16 cellular contexts compared by ENCODE assay signal in genomic region chr10:16856567-16856966, GRCh38. TPM values are rescaled to one million over a fixed set of nuclear protein-coding genes. Genes with fewer than 3 reads are reported as not detected.
DNase-seq lines count a peak whose midpoint lies in the region; ATAC-seq and TF ChIP-seq lines count a peak whose summit lies in the region.
"Had no signal": no experiment of that assay in that cellular context is flagged by ENCODE, and none has a peak within 500 bp of the region (broad histone marks: within the 10 kb centered on the region; RNA-seq: fewer than 3 reads in every experiment).

No MANE protein-coding gene starts in this region.

- DNase-seq in DMS153 (lab: John Stamatoyannopoulos, UW) (peak; percentile 16), DMS153 treated with DMSO at 0.1 percent for 48 hours (lab: John Stamatoyannopoulos, UW; ENCODE audit: unreplicated experiment) (no peak), SK-N-SH (peak; percentile 49), fibroblast of mammary gland (ENCODE audit: low read depth) (peak; percentile 27), HEK293T (ENCODE audit: extremely low spot score) (no peak), left lung (no peak)
- DNase-seq: 8988T; activated gamma-delta T cell treated with Interleukin-2 at 50 U/mL for 16 hours; CD4-positive, alpha-beta memory T cell; endodermal cell; KG1; NCI-H1417 treated with DMSO at 0.1 percent for 48 hours; NCI-H774; SHP77 had no signal

- TF ChIP-seq RAD21 in SK-N-SH (IDR thresholded peaks at IDR 0.05; ENCODE audit: low read length), result peak; percentile 40

- H3K9ac ChIP-seq in SK-N-SH, result peak overlapping the region; percentile 57

- ATAC-seq in HG02852 (IDR thresholded peaks at IDR 0.05; ENCODE audit: unreplicated experiment) (no peak), left lung (no peak)

- no peaks in the 10 kb centered on the region for H3K79me2 ChIP-seq in SK-N-SH (ENCODE audit: insufficient read depth)

- H3K4me1 ChIP-seq in SK-N-SH (ENCODE audit: control insufficient read depth in 1 of 2, insufficient read depth in 2 of 2, low read depth in 1 of 2, low read length in 1 of 2), result peaks cover 22 to 28% of the 10 kb centered on the region in 2 experiments; a peak in 3 of 4 replicates
- peaks cover 17% of the 10 kb centered on the region for H3K4me1 ChIP-seq in neuron (ENCODE audit: insufficient read depth, low read length)
- no peaks in the 10 kb centered on the region for H3K4me1 ChIP-seq in left lung

- CTCF ChIA-PET in SK-N-SH (lab: Yijun Ruan, JAX), result interaction anchor here (0.6 to 4.2 kb wide), 12 partner anchors 8 to 400 kb away, joined by 3 to 30 read pairs (median 4); partner anchors contain the start of gene VIM
- CTCF ChIA-PET in HEK293T (lab: Yijun Ruan, JAX), result interaction anchor here (0.8 kb wide), 1 partner anchor 32 kb away, joined by 5 read pairs; no protein-coding TSS in a partner anchor

- intact Hi-C loops in left lung (cut with DNase I), result no loop called here

- TF ChIP-seq CTCF in SK-N-SH (IDR thresholded peaks at IDR 0.05) (no peak), fibroblast of mammary gland (conservative IDR thresholded peaks at IDR 0.05; ENCODE audit: control insufficient read depth, insufficient read depth, low read depth, low read length) (no peak), left lung (IDR thresholded peaks at IDR 0.05) (no peak)

- H3K4me3 ChIP-seq in SK-N-SH (ENCODE audit: low read depth in 2 of 2, low read length in 1 of 2), result no peak overlapping the region
- H3K4me3 ChIP-seq in fibroblast of mammary gland (ENCODE audit: control insufficient read depth, low read depth, low read length), result no peak overlapping the region
- H3K4me3 ChIP-seq in neuron (ENCODE audit: low read length), result no peak overlapping the region
- no peak overlapping the region for H3K4me3 ChIP-seq in left lung

- H3K27ac ChIP-seq in SK-N-SH (ENCODE audit: low read depth in 2 of 2, low read length in 1 of 2), result peak overlapping the region; percentile 80 to 98
- H3K27ac ChIP-seq in left lung, result no peak overlapping the region

- POLR2A ChIA-PET in SK-N-SH (lab: Yijun Ruan, JAX) (interaction anchor here (0.9 kb wide), 2 partner anchors 345 to 373 kb away, joined by 3 read pairs; partner anchors contain the start of gene TRDMT1), HEK293T (lab: Yijun Ruan, JAX) (interaction anchor here (1.5 kb wide), 1 partner anchor 371 kb away, joined by 3 read pairs; the partner anchor contains the start of gene VIM)

- peak overlapping the region; percentile 25 for H3K4me2 ChIP-seq in SK-N-SH

- 4% methylated on average over 4 of the region's 4 CpGs for WGBS in SK-N-SH (ENCODE audit: low lambda C conversion rate)

- peak; percentile 97 to 100 for TF ChIP-seq EP300 in SK-N-SH (IDR thresholded peaks at IDR 0.05; ENCODE audit: borderline replicate concordance in 1 of 2, low read depth in 1 of 2, low read length in 1 of 2)

- H3K36me3 ChIP-seq in SK-N-SH (replicated peaks in 1 of 2; ENCODE audit: control insufficient read depth in 1 of 2, insufficient read depth in 2 of 2, low read length in 1 of 2) (no peaks in the 10 kb centered on the region), neuron (ENCODE audit: insufficient read depth, low read length) (no peaks in the 10 kb centered on the region), left lung (no peaks in the 10 kb centered on the region)

- no peaks in the 10 kb centered on the region for H3K27me3 ChIP-seq in SK-N-SH (ENCODE audit: insufficient read depth)
- no peaks in the 10 kb centered on the region for H3K27me3 ChIP-seq in neuron (ENCODE audit: insufficient read depth, low read length)
- no peaks in the 10 kb centered on the region for H3K27me3 ChIP-seq in left lung

- H3K9me3 ChIP-seq in SK-N-SH (no peaks in the 10 kb centered on the region), neuron (ENCODE audit: low read length) (no peaks in the 10 kb centered on the region), left lung (no peaks in the 10 kb centered on the region)

- peak overlapping the region; percentile 2; the same call in 1 of the 2 replicates for H2AFZ ChIP-seq in SK-N-SH (ENCODE audit: low read depth)
- peak overlapping the region; percentile 5 for H2AFZ ChIP-seq in neuron (ENCODE audit: low read depth, low read length)

- H4K20me1 ChIP-seq in SK-N-SH (ENCODE audit: insufficient read depth), result no peaks in the 10 kb centered on the region

- no peaks in the 10 kb centered on the region for H3K9me2 ChIP-seq in SK-N-SH

- H3F3A ChIP-seq in SK-N-SH (replicated peaks; ENCODE audit: insufficient read depth), result peaks cover 50% of the 10 kb centered on the region

TF ChIP-seq in SK-N-SH, 30 proteins besides CTCF, POLR2A, EP300 and RAD21 (continues in another document):
- TF ChIP-seq, protein P1, sequence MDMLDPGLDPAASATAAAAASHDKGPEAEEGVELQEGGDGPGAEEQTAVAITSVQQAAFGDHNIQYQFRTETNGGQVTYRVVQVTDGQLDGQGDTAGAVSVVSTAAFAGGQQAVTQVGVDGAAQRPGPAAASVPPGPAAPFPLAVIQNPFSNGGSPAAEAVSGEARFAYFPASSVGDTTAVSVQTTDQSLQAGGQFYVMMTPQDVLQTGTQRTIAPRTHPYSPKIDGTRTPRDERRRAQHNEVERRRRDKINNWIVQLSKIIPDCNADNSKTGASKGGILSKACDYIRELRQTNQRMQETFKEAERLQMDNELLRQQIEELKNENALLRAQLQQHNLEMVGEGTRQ (IDR thresholded peaks at IDR 0.05; ENCODE audit: borderline replicate concordance, low read depth, low read length), result no peak
- peak; percentile 46 for TF ChIP-seq CHD2 (IDR thresholded peaks at IDR 0.05; ENCODE audit: low read length, partially characterized antibody)
- peak; percentile 100 for TF ChIP-seq TCF12 (IDR thresholded peaks at IDR 0.05)
- TF ChIP-seq RFX5 (IDR thresholded peaks at IDR 0.05; ENCODE audit: low read length), result no peak
- TF ChIP-seq EZH2phosphoT487 (IDR thresholded peaks at IDR 0.05; ENCODE audit: borderline replicate concordance, low read depth), result no peak
- peak; percentile 76; the same call in 1 of the 2 replicates for TF ChIP-seq RCOR1 (IDR thresholded peaks at IDR 0.05; ENCODE audit: low read length)
- TF ChIP-seq JUND (IDR thresholded peaks at IDR 0.05), result peak; percentile 99
- peak; percentile 79; the same call in 1 of the 2 replicates for TF ChIP-seq SIN3A (IDR thresholded peaks at IDR 0.05; ENCODE audit: borderline replicate concordance, low read depth, low read length)

TF ChIP-seq in HEK293T, 16 proteins besides CTCF, POLR2A, EP300 and RAD21:
- TF ChIP-seq ELF4 (IDR thresholded peaks at IDR 0.05), result no peak
- no peak for TF ChIP-seq TARDBP (IDR thresholded peaks at IDR 0.05)
- TF ChIP-seq, protein P2, sequence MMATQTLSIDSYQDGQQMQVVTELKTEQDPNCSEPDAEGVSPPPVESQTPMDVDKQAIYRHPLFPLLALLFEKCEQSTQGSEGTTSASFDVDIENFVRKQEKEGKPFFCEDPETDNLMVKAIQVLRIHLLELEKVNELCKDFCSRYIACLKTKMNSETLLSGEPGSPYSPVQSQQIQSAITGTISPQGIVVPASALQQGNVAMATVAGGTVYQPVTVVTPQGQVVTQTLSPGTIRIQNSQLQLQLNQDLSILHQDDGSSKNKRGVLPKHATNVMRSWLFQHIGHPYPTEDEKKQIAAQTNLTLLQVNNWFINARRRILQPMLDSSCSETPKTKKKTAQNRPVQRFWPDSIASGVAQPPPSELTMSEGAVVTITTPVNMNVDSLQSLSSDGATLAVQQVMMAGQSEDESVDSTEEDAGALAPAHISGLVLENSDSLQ (IDR thresholded peaks at IDR 0.05), result no peak
- TF ChIP-seq FOXK2 (IDR thresholded peaks at IDR 0.05), result no peak
- TF ChIP-seq SUZ12 (IDR thresholded peaks at IDR 0.05), result no peak
- TF ChIP-seq ARNT (IDR thresholded peaks at IDR 0.05), result no peak
- TF ChIP-seq LEF1 (IDR thresholded peaks at IDR 0.05; ENCODE audit: borderline replicate concordance), result no peak
- TF ChIP-seq SP1 (IDR thresholded peaks at IDR 0.05), result no peak
- TF ChIP-seq FOXA1 (IDR thresholded peaks at IDR 0.05), result no peak
- TF ChIP-seq NFRKB (IDR thresholded peaks at IDR 0.05), result no peak
- TF ChIP-seq L3MBTL2 (conservative IDR thresholded peaks at IDR 0.05), result no peak
- no peak for TF ChIP-seq HDGF (IDR thresholded peaks at IDR 0.05; ENCODE audit: borderline replicate concordance)
- TF ChIP-seq CTBP1 (IDR thresholded peaks at IDR 0.05; ENCODE audit: borderline replicate concordance), result no peak
- no peak for TF ChIP-seq FOXM1 (IDR thresholded peaks at IDR 0.05; ENCODE audit: borderline replicate concordance)
- no peak for TF ChIP-seq ZNF384 (IDR thresholded peaks at IDR 0.05)
- no peak for TF ChIP-seq BHLHE40 (IDR thresholded peaks at IDR 0.05; ENCODE audit: borderline replicate concordance)

RNA-seq across cellular contexts. Expression of gene RSU1, which starts 39.3 kb away (rescaled TPM):
- polyA plus RNA-seq in SK-N-SH (2012; rRNA removed), result 59.8 and 81.4 TPM in 2 replicates
- 63.3 and 65.7 TPM in 2 replicates for polyA plus RNA-seq in SK-N-SH (2012; cell fraction: cytosol; rRNA removed)
- polyA plus RNA-seq in SK-N-SH (2012; cell fraction: nucleus; rRNA removed), result 21.3 and 45.6 TPM in 2 replicates
- 10 to 100 TPM; 73.7 to 100.0 TPM for total RNA-seq in left lung

Comparison
In these comparisons a context has a peak if more than half of its experiments do, and no peak if none do; other contexts are left out.
1. DNase-seq: peak in DMS153 (single experiment), SK-N-SH (single experiment) and fibroblast of mammary gland (single experiment); none in DMS153 treated with DMSO at 0.1 percent for 48 hours (single experiment), HEK293T (single experiment) and left lung (0 of 2).
2. H3K27ac ChIP-seq: peak in SK-N-SH (2 of 2); none in left lung (0 of 2).